In genomic region chr3:61251174-61251972, GRCh38 we compare ENCODE assay signal across 8 cellular contexts. TPM values are rescaled to one million over a fixed set of nuclear protein-coding genes. Genes with fewer than 3 reads are reported as not detected.
DNase-seq lines count a peak whose midpoint lies in the region; ATAC-seq and TF ChIP-seq lines count a peak whose summit lies in the region.

Gene FHIT, minus strand, starts transcription at chr3:61251452.

- H3K27ac ChIP-seq in PC-3 (ENCODE audit: low read length) = no peak within 1 kb of the TSS

- peak within 1 kb of the TSS; percentile 95 for H2AFZ ChIP-seq in PC-3 (ENCODE audit: low read length)

- peak within 1 kb of the TSS; percentile 64 for H3K9ac ChIP-seq in PC-3 (ENCODE audit: low read length)

- DNase-seq in DMS153 treated with DMSO at 0.1 percent for 48 hours (lab: John Stamatoyannopoulos, UW; ENCODE audit: unreplicated experiment) (peak; percentile 50), HuH-7.5 (ENCODE audit: low spot score) (peak; percentile 33), PC-3 (peak; percentile 95), activated T-cell treated with anti-CD3 and anti-CD28 coated beads for 48 hours (ENCODE audit: low read depth) (peak; percentile 89), epithelial cell of proximal tubule (ENCODE audit: low read depth) (peak; percentile 59), mucosa of descending colon (peak; percentile 96 to 97 (median 96))
- peak; percentile 51 to 81 for DNase-seq in stimulated activated CD8-positive, alpha-beta memory T cell treated with anti-CD3 and anti-CD28 coated beads, Interleukin-4, amount 100 ng/mL, for 1 hour (ENCODE audit: low read depth in 2 of 2, low spot score in 1 of 2)

- CTCF ChIA-PET in PC-3 (lab: Charles Lee) = no interaction called here

- H3K27me3 ChIP-seq in PC-3 (ENCODE audit: low read length) = no peaks in the 10 kb centered on the region

- POLR2A ChIA-PET in PC-3 (lab: Charles Lee; ENCODE audit: unreplicated experiment) = no interaction called here

- H3K4me1 ChIP-seq in PC-3 (ENCODE audit: insufficient read depth, low read length) (peaks cover 16% of the 10 kb centered on the region), mucosa of descending colon (ENCODE audit: low read depth) (peaks cover 7% of the 10 kb centered on the region)

- no peaks in the 10 kb centered on the region for H3K9me2 ChIP-seq in PC-3 (replicated peaks; ENCODE audit: low read length)

- no peaks in the 10 kb centered on the region for H4K20me1 ChIP-seq in PC-3 (ENCODE audit: low read length)

- BruUV-seq in PC-3 (replicated peaks; lab: Mats Ljungman, UMichigan) = TSS peak; percentile 77

- TF ChIP-seq CTCF in PC-3 (conservative IDR thresholded peaks at IDR 0.05; ENCODE audit: low read depth, low read length) (no peak), epithelial cell of proximal tubule (conservative IDR thresholded peaks at IDR 0.05; ENCODE audit: low read depth, low read length) (no peak), mucosa of descending colon (IDR thresholded peaks at IDR 0.05) (no peak)

- ATAC-seq in GM21528 (IDR thresholded peaks at IDR 0.05; ENCODE audit: low FRiP score, unreplicated experiment) = peak; percentile 94
- peak; percentile 98 for ATAC-seq in PC-3
- peak; percentile 96 for ATAC-seq in mucosa of descending colon

- no peaks in the 10 kb centered on the region for H3K36me3 ChIP-seq in PC-3 (ENCODE audit: low read depth, low read length)
- H3K36me3 ChIP-seq in mucosa of descending colon (ENCODE audit: low read depth) = no peaks in the 10 kb centered on the region

- H3K9me3 ChIP-seq in PC-3 (ENCODE audit: low read length) (no peaks in the 10 kb centered on the region), mucosa of descending colon (no peaks in the 10 kb centered on the region)

- H3F3A ChIP-seq in PC-3 (ENCODE audit: low read length, unreplicated experiment) = no peaks in the 10 kb centered on the region

- peak within 1 kb of the TSS; percentile 85 for H3K4me2 ChIP-seq in PC-3 (ENCODE audit: low read length)

- H3K79me2 ChIP-seq in PC-3 (ENCODE audit: low read length) = no peaks in the 10 kb centered on the region

- intact Hi-C loops in PC-3 (cut with micrococcal nuclease) (loop anchor here (5.0 kb wide), 2 partner anchors 69 to 299 kb away; no protein-coding TSS in a partner anchor), mucosa of descending colon (cut with DNase I, micrococcal nuclease) (no loop called here)

- H3K4me3 ChIP-seq in PC-3 (ENCODE audit: low read length) = peak within 1 kb of the TSS; percentile 69
- H3K4me3 ChIP-seq in epithelial cell of proximal tubule (ENCODE audit: low read depth, low read length) = peak within 1 kb of the TSS; percentile 70
- peak within 1 kb of the TSS; percentile 65 for H3K4me3 ChIP-seq in mucosa of descending colon

RNA-seq across cellular contexts. Expression of gene FHIT, which starts in this region (rescaled TPM):
- total RNA-seq in PC-3 (2014; rRNA removed) = 1.2 and 3.6 TPM in 2 replicates
- total RNA-seq in epithelial cell of proximal tubule = 0.65 and 3.7 TPM in 2 replicates
- total RNA-seq in mucosa of descending colon = 10 to 100 TPM in 2 of 3 donors, 1 to 10 TPM in 1; 8.9 to 20.7 (median 18.6) TPM

Comparison
In these comparisons a context has a peak if more than half of its experiments do, and no peak if none do; other contexts are left out.
1. DNase-seq: peak in every context shown above with its lines; median percentile 96 in mucosa of descending colon; 95 in PC-3; 89 in activated T-cell treated with anti-CD3 and anti-CD28 coated beads for 48 hours; 66 in stimulated activated CD8-positive, alpha-beta memory T cell treated with anti-CD3 and anti-CD28 coated beads, Interleukin-4, amount 100 ng/mL, for 1 hour; 59 in epithelial cell of proximal tubule; 50 in DMS153 treated with DMSO at 0.1 percent for 48 hours; 33 in HuH-7.5.